In the genomic region with DNA sequence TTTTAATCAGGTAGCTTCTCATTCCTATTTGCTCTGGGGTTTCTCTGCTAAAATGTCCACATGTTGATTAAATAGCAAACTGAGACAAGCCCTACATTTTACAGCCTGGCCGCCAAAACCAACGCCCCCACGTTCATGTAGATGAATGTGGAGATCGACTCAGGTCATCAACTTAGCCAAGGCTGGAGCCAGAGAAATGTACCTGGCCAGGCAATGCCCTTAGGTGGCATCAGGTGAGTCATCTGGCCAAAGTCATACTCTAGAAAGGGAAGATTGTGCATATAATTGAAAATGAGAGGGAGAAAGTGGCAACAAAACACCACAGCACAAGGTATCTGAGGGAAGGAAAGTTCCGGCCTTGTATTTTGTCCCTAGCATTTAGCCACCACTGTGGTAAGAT, we compare ENCODE assay signal across 21 cellular contexts. TPM values are rescaled to one million over a fixed set of nuclear protein-coding genes. Genes with fewer than 3 reads are reported as not detected.
DNase-seq lines count a peak whose midpoint lies in the region; ATAC-seq, FAIRE-seq and TF ChIP-seq lines count a peak whose summit lies in the region.
"Had no signal": no experiment of that assay in that cellular context is flagged by ENCODE, and none has a peak within 500 bp of the region (broad histone marks: within the 10 kb centered on the region; RNA-seq: fewer than 3 reads in every experiment).

No MANE protein-coding gene starts in this region.

- TF ChIP-seq CTCF in HCT116 (IDR thresholded peaks at IDR 0.05 in 2 of 3, conservative IDR thresholded peaks at IDR 0.05 in 1 of 3; ENCODE audit: borderline replicate concordance in 1 of 3, insufficient read depth in 1 of 3, low read depth in 2 of 3, low read length in 2 of 3) (no peak), PC-9 (conservative IDR thresholded peaks at IDR 0.05) (no peak), bronchial epithelial cell (IDR thresholded peaks at IDR 0.05; ENCODE audit: insufficient read depth, low read length, severe bottlenecking) (no peak), neural progenitor cell (IDR thresholded peaks at IDR 0.05) (no peak), osteoblast (IDR thresholded peaks at IDR 0.05; ENCODE audit: extremely low read depth, low read depth, low read length) (no peak), GM13977 (IDR thresholded peaks at IDR 0.05; ENCODE audit: extremely low read depth, insufficient read depth, missing control alignments) (no peak)

- H3K9me3 Mint-ChIP-seq in neural progenitor cell, result no peaks in the 10 kb centered on the region
- no peaks in the 10 kb centered on the region for H3K9me3 Mint-ChIP-seq in activated naive CD4-positive, alpha-beta T cell treated with anti-CD3 and anti-CD28 coated beads, Interleukin-2, amount 10 ng/mL, durations not matched to agents 7 days and 5 days

- H3K27ac ChIP-seq in HCT116 (ENCODE audit: low read depth, low read length) (no peak overlapping the region), PC-9 (peak overlapping the region; percentile 53), neural progenitor cell (no peak overlapping the region), osteoblast (ENCODE audit: low read depth, low read length) (no peak overlapping the region)
- H3K27ac ChIP-seq: A549 had no signal

- H3K27me3 ChIP-seq in HCT116 (ENCODE audit: insufficient read depth, low read length) (no peaks in the 10 kb centered on the region), PC-9 (ENCODE audit: insufficient read depth, low read depth) (no peaks in the 10 kb centered on the region), bronchial epithelial cell (ENCODE audit: control insufficient read depth, insufficient read depth, low read length) (no peaks in the 10 kb centered on the region), neural progenitor cell (no peaks in the 10 kb centered on the region), osteoblast (ENCODE audit: insufficient read depth, low read length) (no peaks in the 10 kb centered on the region)

- no peak overlapping the region for H3K4me3 Mint-ChIP-seq in neural progenitor cell
- H3K4me3 Mint-ChIP-seq in activated naive CD4-positive, alpha-beta T cell treated with anti-CD3 and anti-CD28 coated beads, Interleukin-2, amount 10 ng/mL, durations not matched to agents 7 days and 5 days, result no peak overlapping the region

- peak; percentile 39; the same call in 1 of the 2 replicates for ATAC-seq in HCT116
- ATAC-seq: A549, GM12878, HepG2 had no signal

- CTCF ChIA-PET in HCT116 (lab: Charles Lee), result no interaction called here
- CTCF ChIA-PET in PC-9 (lab: Charles Lee), result interaction anchor here (0.7 kb wide), 1 partner anchor 98 kb away, joined by 3 read pairs; no protein-coding TSS in a partner anchor
- CTCF ChIA-PET in activated naive CD4-positive, alpha-beta T cell treated with anti-CD3 and anti-CD28 coated beads, Interleukin-2, amount 10 ng/mL, durations not matched to agents 7 days and 5 days (lab: Charles Lee), result no interaction called here

- H4K20me1 ChIP-seq in HCT116 (ENCODE audit: insufficient read depth) (no peaks in the 10 kb centered on the region), PC-9 (ENCODE audit: insufficient read depth) (no peaks in the 10 kb centered on the region), neural progenitor cell (ENCODE audit: low read depth) (no peaks in the 10 kb centered on the region), osteoblast (ENCODE audit: insufficient read depth, low read length) (no peaks in the 10 kb centered on the region)

- H3K27me3 Mint-ChIP-seq in neural progenitor cell (ENCODE audit: insufficient read depth, low read depth), result no peaks in the 10 kb centered on the region
- H3K27me3 Mint-ChIP-seq in activated naive CD4-positive, alpha-beta T cell treated with anti-CD3 and anti-CD28 coated beads, Interleukin-2, amount 10 ng/mL, durations not matched to agents 7 days and 5 days, result peaks cover 12% of the 10 kb centered on the region

- H3K9me3 ChIP-seq in HCT116 (ENCODE audit: control insufficient read depth in 1 of 2, insufficient read depth in 1 of 2, low read depth in 1 of 2, low read length in 2 of 2) (no peaks in the 10 kb centered on the region; a peak in 1 of 4 replicates), PC-9 (ENCODE audit: insufficient read depth, low read depth) (peaks cover 40% of the 10 kb centered on the region), neural progenitor cell (ENCODE audit: low read depth) (no peaks in the 10 kb centered on the region), osteoblast (ENCODE audit: low read depth, low read length) (no peaks in the 10 kb centered on the region)
- H3K9me3 ChIP-seq: BE2C had no signal

- FAIRE-seq in bronchial epithelial cell (lab: Jason Lieb, UNC), result no peak
- FAIRE-seq: A549, GM12878, HepG2 had no signal

- H2AFZ ChIP-seq in HCT116 (ENCODE audit: low read depth, low read length, poor library complexity, severe bottlenecking), result peak overlapping the region; percentile 78
- no peak overlapping the region for H2AFZ ChIP-seq in PC-9
- H2AFZ ChIP-seq in neural progenitor cell (replicated peaks), result peak overlapping the region; percentile 30
- H2AFZ ChIP-seq in osteoblast (ENCODE audit: low read length), result no peak overlapping the region

- BruUV-seq in HCT116 (replicated peaks; lab: Mats Ljungman, UMichigan) (no TSS peak), PC-9 (replicated peaks; lab: Mats Ljungman, UMichigan) (no TSS peak)

- H3K4me1 ChIP-seq in HCT116 (ENCODE audit: control insufficient read depth in 1 of 2, insufficient read depth in 2 of 2, low read length in 2 of 2), result peaks cover 33 to 61% of the 10 kb centered on the region in 2 experiments
- H3K4me1 ChIP-seq in PC-9 (replicated peaks; ENCODE audit: insufficient read depth), result peaks cover 47% of the 10 kb centered on the region
- peaks cover 38% of the 10 kb centered on the region for H3K4me1 ChIP-seq in neural progenitor cell
- H3K4me1 ChIP-seq in osteoblast (ENCODE audit: insufficient read depth, low read length), result peaks cover 29% of the 10 kb centered on the region
- H3K4me1 ChIP-seq: BE2C had no signal

- TF ChIP-seq POLR2A in HCT116 (IDR thresholded peaks at IDR 0.05; ENCODE audit: borderline replicate concordance, extremely low read depth, insufficient read depth, insufficient read length), result no peak

- H3K4me2 ChIP-seq in HCT116 (ENCODE audit: low read length) (peak overlapping the region; percentile 61), PC-9 (peak overlapping the region; percentile 51), neural progenitor cell (peak overlapping the region; percentile 12), osteoblast (ENCODE audit: insufficient read depth, low read length) (no peak overlapping the region)
- H3K4me2 ChIP-seq: A549 had no signal

- peaks cover 27% of the 10 kb centered on the region for H3K4me1 Mint-ChIP-seq in neural progenitor cell
- H3K4me1 Mint-ChIP-seq in activated naive CD4-positive, alpha-beta T cell treated with anti-CD3 and anti-CD28 coated beads, Interleukin-2, amount 10 ng/mL, durations not matched to agents 7 days and 5 days, result peaks cover 3% of the 10 kb centered on the region

- H3K9ac ChIP-seq in HCT116 (ENCODE audit: low read length), result peak overlapping the region; percentile 8; the same call in 1 of the 2 replicates
- no peak overlapping the region for H3K9ac ChIP-seq in neural progenitor cell

- in situ Hi-C loops in GM13977 (cut with MboI; ENCODE audit: low pct_unique_long_range_greater_than_20kb, low sequenced_read_pairs, unreplicated experiment), result no loop called here

- RAD21 ChIA-PET in HCT116 (lab: Charles Lee; ENCODE audit: low non-redundant PET in 1 of 2, low total read pairs in 2 of 2, uncharacterized antibody in 2 of 2, unreplicated experiment in 2 of 2), result no interaction called here

- H3F3A ChIP-seq in PC-9 (ENCODE audit: insufficient read depth, low read depth) (peaks cover 41% of the 10 kb centered on the region), neural progenitor cell (ENCODE audit: low read depth) (peaks cover 25% of the 10 kb centered on the region)

- intact Hi-C loops in HCT116 (cut with micrococcal nuclease) (no loop called here), PC-9 (cut with micrococcal nuclease; ENCODE audit: unreplicated experiment) (loop anchor here (5.0 kb wide), 1 partner anchor 119 kb away; no protein-coding TSS in a partner anchor)

- no peaks in the 10 kb centered on the region for H3K9me2 ChIP-seq in HCT116 (ENCODE audit: insufficient read depth)
- no peaks in the 10 kb centered on the region for H3K9me2 ChIP-seq in PC-9 (ENCODE audit: insufficient read depth)

- H3K4me3 ChIP-seq in HCT116 (replicated peaks in 1 of 2; ENCODE audit: low read depth in 1 of 2, low read length in 2 of 2) (0 out of 4 replicates have a peak overlapping the region, but pooled peaks of 1 of the 2 experiments have one; percentile 5), PC-9 (no peak overlapping the region), bronchial epithelial cell (ENCODE audit: low read depth, low read length) (no peak overlapping the region), neural progenitor cell (no peak overlapping the region), osteoblast (ENCODE audit: insufficient read depth, low read length) (no peak overlapping the region)
- H3K4me3 ChIP-seq: A549, GM12878 had no signal

- H3K36me3 ChIP-seq in HCT116 (ENCODE audit: control insufficient read depth in 1 of 2, insufficient read depth in 2 of 2, low read length in 2 of 2) (peaks cover 0 to 11% of the 10 kb centered on the region in 2 experiments; a peak in 1 of 4 replicates), PC-9 (ENCODE audit: low read depth) (peaks cover 29% of the 10 kb centered on the region), bronchial epithelial cell (ENCODE audit: control insufficient read depth, insufficient read depth, low read length) (no peaks in the 10 kb centered on the region), neural progenitor cell (no peaks in the 10 kb centered on the region), osteoblast (ENCODE audit: insufficient read depth, low read length) (no peaks in the 10 kb centered on the region)
- H3K36me3 ChIP-seq: BE2C had no signal

- no peak overlapping the region for H3K27ac Mint-ChIP-seq in neural progenitor cell
- H3K27ac Mint-ChIP-seq in activated naive CD4-positive, alpha-beta T cell treated with anti-CD3 and anti-CD28 coated beads, Interleukin-2, amount 10 ng/mL, durations not matched to agents 7 days and 5 days, result no peak overlapping the region

- DNase-seq in HCT116 (ENCODE audit: low read depth, low spot score), result no peak
- peak; percentile 45 to 83 for DNase-seq in PC-9
- peak; percentile 46 for DNase-seq in bronchial epithelial cell (ENCODE audit: low read depth)
- DNase-seq in neural progenitor cell (ENCODE audit: low spot score), result no peak
- DNase-seq in osteoblast (ENCODE audit: insufficient read length, low spot score, missing footprints), result no peak
- DNase-seq in GM13977 (ENCODE audit: low spot score), result no peak
- DNase-seq in iPS-NIHi7 (ENCODE audit: extremely low spot score), result no peak
- no peak for DNase-seq in activated naive CD4-positive, alpha-beta T cell treated with anti-CD3 and anti-CD28 coated beads, Interleukin-2, amount 10 ng/mL, durations not matched to agents 7 days and 5 days
- DNase-seq: BE2C, DMS79 treated with DMSO at 0.1 percent for 48 hours, H7, KBM-7, NCI-H1105, NCI-H2081, NCI-H2171, NCI-H524 treated with DMSO at 0.1 percent for 48 hours, NCI-H82, SHP77 had no signal

- TF ChIP-seq RAD21 in HCT116 (IDR thresholded peaks at IDR 0.05; ENCODE audit: low read depth), result 0 out of 2 replicates have a peak, but pooled peaks have one; percentile 5

- POLR2A ChIA-PET in HCT116 (lab: Charles Lee), result no interaction called here
- POLR2A ChIA-PET in PC-9 (lab: Charles Lee; ENCODE audit: unreplicated experiment), result no interaction called here

- no peaks in the 10 kb centered on the region for H3K79me2 ChIP-seq in HCT116 (ENCODE audit: insufficient read depth, low read length)
- H3K79me2 ChIP-seq in PC-9 (ENCODE audit: low read depth), result no peaks in the 10 kb centered on the region
- H3K79me2 ChIP-seq in neural progenitor cell (ENCODE audit: low read depth), result no peaks in the 10 kb centered on the region
- H3K79me2 ChIP-seq in osteoblast (ENCODE audit: insufficient read depth, low read length), result no peaks in the 10 kb centered on the region

- no peaks in the 10 kb centered on the region for H3K36me3 Mint-ChIP-seq in neural progenitor cell
- peaks cover 41% of the 10 kb centered on the region for H3K36me3 Mint-ChIP-seq in activated naive CD4-positive, alpha-beta T cell treated with anti-CD3 and anti-CD28 coated beads, Interleukin-2, amount 10 ng/mL, durations not matched to agents 7 days and 5 days

RNA-seq across cellular contexts. Expression of a gene that starts 37.1 kb away (rescaled TPM):
- 0.22 TPM for total RNA-seq in HCT116 (2021; ENCODE audit: unreplicated experiment)
- 0.05 TPM in 1 of 2 replicates, not detected in the other for polyA plus RNA-seq in HCT116 (2012)
- total RNA-seq in PC-9 (2021), result 0.28 and 0.50 TPM in 2 replicates
- total RNA-seq in bronchial epithelial cell, result 0.13 TPM in 1 of 2 replicates, not detected in the other
- total RNA-seq in neural progenitor cell (ENCODE audit: low replicate concordance), result 0.31 TPM in 1 of 2 replicates, not detected in the other
- 2.9 and 4.1 TPM in 2 replicates for total RNA-seq in osteoblast
- total RNA-seq: GM12878, H7 had no signal

RNA-seq across cellular contexts. Expression of a gene that starts 58.2 kb away (rescaled TPM):
- total RNA-seq in HCT116 (2021; ENCODE audit: unreplicated experiment), result 40.2 TPM
- polyA plus RNA-seq in HCT116 (2012), result 19.2 and 20.6 TPM in 2 replicates
- 60.3 and 66.1 TPM in 2 replicates for total RNA-seq in PC-9 (2021)
- total RNA-seq in bronchial epithelial cell, result 45.2 and 57.7 TPM in 2 replicates
- total RNA-seq in neural progenitor cell (ENCODE audit: low replicate concordance), result 109 and 113 TPM in 2 replicates
- total RNA-seq in osteoblast, result 46.3 and 49.2 TPM in 2 replicates

Comparison
In these comparisons a context has a peak if more than half of its experiments do, and no peak if none do; other contexts are left out.
1. DNase-seq: peak in PC-9 (2 of 2) and bronchial epithelial cell (single experiment); none in HCT116 (single experiment), neural progenitor cell (single experiment), osteoblast (single experiment), GM13977 (single experiment), iPS-NIHi7 (single experiment) and activated naive CD4-positive, alpha-beta T cell treated with anti-CD3 and anti-CD28 coated beads, Interleukin-2, amount 10 ng/mL, durations not matched to agents 7 days and 5 days (single experiment).
2. H2AFZ ChIP-seq: peak in HCT116 (single experiment) and neural progenitor cell (single experiment); none in PC-9 (single experiment) and osteoblast (single experiment).